Comparison of ENCODE assay signal across 24 cellular contexts in genomic region chr2:23206652-23207051, GRCh38.
"Had no signal": no experiment of that assay in that cellular context is flagged by ENCODE, and none has a peak within 500 bp of the region (broad histone marks: within the 10 kb centered on the region; RNA-seq: fewer than 3 reads in every experiment).

No MANE protein-coding gene starts in this region.

- ATAC-seq: left cardiac atrium; left lung; mucosa of descending colon; naive thymus-derived CD4-positive, alpha-beta T cell; pancreas; right cardiac atrium; stimulated activated effector memory CD8-positive, alpha-beta T cell treated with anti-CD3 and anti-CD28 coated beads, Interleukin-12 subunit alpha, Interleukin-12 subunit beta, amount 100 ng/mL, for 72 hours had no signal

- H3K4me1 ChIP-seq: heart right ventricle, left lung, prostate gland, spleen, suprapubic skin, vagina had no signal

- H3K9me3 ChIP-seq: heart right ventricle, left lung, mucosa of descending colon, pancreas, prostate gland, sigmoid colon, spleen, suprapubic skin, thoracic aorta, tibial artery, vagina had no signal

- H3K27ac ChIP-seq: heart right ventricle, hepatocyte, left lung, pancreas, prostate gland, sigmoid colon, spleen, suprapubic skin, thoracic aorta, tibial artery, vagina had no signal

- H3K4me3 ChIP-seq: heart right ventricle, hepatocyte, left lung, lung, mucosa of descending colon, pancreas, prostate gland, sigmoid colon, spleen, suprapubic skin, thoracic aorta, tibial artery, vagina had no signal

- H3K27me3 ChIP-seq: hepatocyte, left lung, pancreas, sigmoid colon, spleen, suprapubic skin, tibial artery, vagina had no signal

- DNase-seq: heart right ventricle; kidney glomerular epithelial cell; left cardiac atrium; left lung; mesendoderm; mucosa of descending colon; naive thymus-derived CD4-positive, alpha-beta T cell; pancreas; posterior cingulate gyrus; retina; right cardiac atrium; sigmoid colon; small intestine; spleen; stimulated activated CD4-positive, alpha-beta T cell treated with anti-CD3 and anti-CD28 coated beads, Interleukin-4, amount 100 ng/mL, for 24 hours; stimulated activated naive CD4-positive, alpha-beta T cell; tibial artery had no signal

- H3K36me3 ChIP-seq: heart right ventricle, left lung, pancreas, prostate gland, sigmoid colon, spleen, suprapubic skin, thoracic aorta, tibial artery, vagina had no signal
